Comparison of ENCODE assay signal across 15 cellular contexts in the genomic region with DNA sequence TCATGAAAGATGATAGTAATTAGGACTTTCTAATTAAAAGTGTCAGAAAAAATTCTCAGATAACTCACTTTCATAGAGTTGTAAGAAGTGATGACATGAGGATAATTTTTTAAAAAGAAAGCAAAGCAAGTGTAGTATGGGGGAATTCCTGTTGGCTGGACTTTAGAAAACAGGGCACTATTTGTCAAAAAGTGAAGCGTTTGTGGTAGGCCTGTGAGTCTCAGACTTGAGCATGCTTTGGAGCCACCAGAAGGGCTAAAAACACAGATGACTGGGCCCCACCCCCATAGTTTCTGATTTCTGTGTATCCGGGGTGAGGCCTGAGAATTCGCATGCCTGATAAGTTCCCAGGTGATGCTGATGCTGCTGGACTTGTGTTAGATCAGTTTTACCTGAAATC.
DNase-seq lines count a peak whose midpoint lies in the region; ATAC-seq and TF ChIP-seq lines count a peak whose summit lies in the region.
"Had no signal": no experiment of that assay in that cellular context is flagged by ENCODE, and none has a peak within 500 bp of the region (broad histone marks: within the 10 kb centered on the region; RNA-seq: fewer than 3 reads in every experiment).

No MANE protein-coding gene starts in this region.

- no peaks in the 10 kb centered on the region for H3K36me3 ChIP-seq in OCI-LY1 (ENCODE audit: insufficient read depth, low read length)
- H3K36me3 ChIP-seq in gastrocnemius medialis: no peaks in the 10 kb centered on the region
- H3K36me3 ChIP-seq: BE2C had no signal

- no peaks in the 10 kb centered on the region for H3K79me2 ChIP-seq in OCI-LY1 (ENCODE audit: insufficient read depth, low read length)

- no peaks in the 10 kb centered on the region for H3F3A ChIP-seq in OCI-LY1 (ENCODE audit: insufficient read depth, low read length)

- H3K9me3 ChIP-seq in OCI-LY1 (ENCODE audit: low read length) (no peaks in the 10 kb centered on the region), gastrocnemius medialis (no peaks in the 10 kb centered on the region)
- H3K9me3 ChIP-seq: A549, BE2C had no signal

- no peak for TF ChIP-seq POLR2A in gastrocnemius medialis (IDR thresholded peaks at IDR 0.05)

- H3K9me3 Mint-ChIP-seq in activated naive CD4-positive, alpha-beta T cell treated with anti-CD3 and anti-CD28 coated beads, Interleukin-2, amount 10 ng/mL, durations not matched to agents 7 days and 5 days: peaks cover 12% of the 10 kb centered on the region

- H3K4me1 ChIP-seq in OCI-LY1 (ENCODE audit: insufficient read depth, low read length, severe bottlenecking): peaks cover 51% of the 10 kb centered on the region
- no peaks in the 10 kb centered on the region for H3K4me1 ChIP-seq in gastrocnemius medialis
- H3K4me1 ChIP-seq: A549, BE2C had no signal

- in situ Hi-C loops in gastrocnemius medialis (cut with MboI; ENCODE audit: low sequenced_read_pairs in 4 of 4): no loop called here

- no peaks in the 10 kb centered on the region for H4K20me1 ChIP-seq in OCI-LY1 (ENCODE audit: insufficient read depth, low read length)

- H3K27ac ChIP-seq in OCI-LY1 (ENCODE audit: low read depth, low read length, poor library complexity, severe bottlenecking): peak overlapping the region; percentile 25
- no peak overlapping the region for H3K27ac ChIP-seq in gastrocnemius medialis
- H3K27ac ChIP-seq: A549, C4-2B, GM23248 had no signal

- CTCF ChIA-PET in activated naive CD4-positive, alpha-beta T cell treated with anti-CD3 and anti-CD28 coated beads, Interleukin-2, amount 10 ng/mL, durations not matched to agents 7 days and 5 days (lab: Charles Lee): no interaction called here

- no peak overlapping the region for H3K4me2 ChIP-seq in OCI-LY1 (ENCODE audit: low read length)
- H3K4me2 ChIP-seq: A549 had no signal

- no peak overlapping the region for H3K9ac ChIP-seq in OCI-LY1 (ENCODE audit: low read length)
- H3K9ac ChIP-seq: GM23248 had no signal

- H3K9me2 ChIP-seq in OCI-LY1 (ENCODE audit: low read depth, low read length): no peaks in the 10 kb centered on the region

- no peaks in the 10 kb centered on the region for H3K36me3 Mint-ChIP-seq in activated naive CD4-positive, alpha-beta T cell treated with anti-CD3 and anti-CD28 coated beads, Interleukin-2, amount 10 ng/mL, durations not matched to agents 7 days and 5 days
- H3K36me3 Mint-ChIP-seq: CD4-positive, alpha-beta memory T cell had no signal

- no peaks in the 10 kb centered on the region for H3K27me3 Mint-ChIP-seq in activated naive CD4-positive, alpha-beta T cell treated with anti-CD3 and anti-CD28 coated beads, Interleukin-2, amount 10 ng/mL, durations not matched to agents 7 days and 5 days
- H3K27me3 Mint-ChIP-seq: CD4-positive, alpha-beta memory T cell; IgD-negative memory B cell had no signal

- no peak overlapping the region for H3K4me3 Mint-ChIP-seq in activated naive CD4-positive, alpha-beta T cell treated with anti-CD3 and anti-CD28 coated beads, Interleukin-2, amount 10 ng/mL, durations not matched to agents 7 days and 5 days
- H3K4me3 Mint-ChIP-seq: CD4-positive, alpha-beta memory T cell; IgD-negative memory B cell had no signal

- H3K27me3 ChIP-seq in OCI-LY1 (ENCODE audit: insufficient read depth, low read length) (no peaks in the 10 kb centered on the region), gastrocnemius medialis (no peaks in the 10 kb centered on the region)
- H3K27me3 ChIP-seq: BE2C had no signal

- no peak overlapping the region for H3K27ac Mint-ChIP-seq in activated naive CD4-positive, alpha-beta T cell treated with anti-CD3 and anti-CD28 coated beads, Interleukin-2, amount 10 ng/mL, durations not matched to agents 7 days and 5 days
- H3K27ac Mint-ChIP-seq: CD4-positive, alpha-beta memory T cell; IgD-negative memory B cell had no signal

- no peak for TF ChIP-seq CTCF in OCI-LY1 (IDR thresholded peaks at IDR 0.05; ENCODE audit: low read length)
- TF ChIP-seq CTCF in gastrocnemius medialis (IDR thresholded peaks at IDR 0.05 in 4 of 5, conservative IDR thresholded peaks at IDR 0.05 in 1 of 5): no peak

- intact Hi-C loops in gastrocnemius medialis (cut with DNase I; ENCODE audit: low total_unique reads): no loop called here

- H3K4me3 ChIP-seq in OCI-LY1 (ENCODE audit: low read depth, low read length, poor library complexity, severe bottlenecking) (no peak overlapping the region), gastrocnemius medialis (no peak overlapping the region)
- H3K4me3 ChIP-seq: A549, GM23248 had no signal

- peak overlapping the region; percentile 54; the same call in 1 of the 2 replicates for H2AFZ ChIP-seq in OCI-LY1 (ENCODE audit: low read length)
- H2AFZ ChIP-seq: GM23248 had no signal

- H3K4me1 Mint-ChIP-seq in activated naive CD4-positive, alpha-beta T cell treated with anti-CD3 and anti-CD28 coated beads, Interleukin-2, amount 10 ng/mL, durations not matched to agents 7 days and 5 days: no peaks in the 10 kb centered on the region
- H3K4me1 Mint-ChIP-seq: CD4-positive, alpha-beta memory T cell; IgD-negative memory B cell had no signal

- ATAC-seq in GM18508 (IDR thresholded peaks at IDR 0.05; ENCODE audit: insufficient read depth, unreplicated experiment) (peak; percentile 24), GM19463 (IDR thresholded peaks at IDR 0.05; ENCODE audit: unreplicated experiment) (peak; percentile 24), gastrocnemius medialis (no peak)
- ATAC-seq: A549 had no signal

- no peak for DNase-seq in activated naive CD4-positive, alpha-beta T cell treated with anti-CD3 and anti-CD28 coated beads, Interleukin-2, amount 10 ng/mL, durations not matched to agents 7 days and 5 days
- DNase-seq in HuH-7 (ENCODE audit: low spot score) (no peak), gastrocnemius medialis (no peak)
- DNase-seq: BE2C; CD4-positive, alpha-beta memory T cell; DMS79; GM23248; H7; KG1 had no signal

Comparison
In these comparisons a context has a peak if more than half of its experiments do, and no peak if none do; other contexts are left out.
1. ATAC-seq: peak in GM18508 (single experiment) and GM19463 (single experiment); none in gastrocnemius medialis (0 of 2).